Comparison of ENCODE assay signal across 28 cellular contexts in the genomic region with DNA sequence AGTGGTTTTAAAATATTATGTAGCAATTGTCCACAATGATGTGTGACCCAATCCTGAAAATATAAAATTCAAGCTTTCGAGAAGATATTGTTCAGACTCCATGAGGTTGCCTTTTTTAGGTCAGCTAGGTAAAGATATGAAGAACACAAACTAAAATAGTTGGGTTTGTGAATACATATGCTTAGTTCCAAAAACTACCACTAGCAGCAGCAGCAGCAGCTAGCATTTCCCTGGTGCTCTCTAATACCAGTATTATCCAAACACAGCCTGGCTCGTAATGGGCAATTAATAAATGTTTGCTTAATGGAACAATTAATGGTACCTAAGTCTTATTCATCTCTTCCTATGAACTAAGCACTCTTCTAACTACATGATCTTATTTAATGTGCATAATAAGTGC.
DNase-seq lines count a peak whose midpoint lies in the region; ATAC-seq and TF ChIP-seq lines count a peak whose summit lies in the region.
"Had no signal": no experiment of that assay in that cellular context is flagged by ENCODE, and none has a peak within 500 bp of the region (broad histone marks: within the 10 kb centered on the region; RNA-seq: fewer than 3 reads in every experiment).

No MANE protein-coding gene starts in this region.

- H3K27me3 ChIP-seq in kidney epithelial cell (ENCODE audit: control insufficient read depth, insufficient read depth, low read length) (no peaks in the 10 kb centered on the region), right lobe of liver (no peaks in the 10 kb centered on the region)

- H3K4me3 ChIP-seq in kidney epithelial cell (ENCODE audit: low read depth, low read length) = no peak overlapping the region
- H3K4me3 ChIP-seq in right lobe of liver = no peak overlapping the region
- H3K4me3 ChIP-seq: A549, GM12878, GM23338 had no signal

- no peak overlapping the region for H3K27ac ChIP-seq in right lobe of liver
- H3K27ac ChIP-seq: A549, RWPE1 had no signal

- peaks cover 2% of the 10 kb centered on the region for H3K36me3 Mint-ChIP-seq in chondrocyte (ENCODE audit: low read depth)
- H3K36me3 Mint-ChIP-seq in type B pancreatic cell = no peaks in the 10 kb centered on the region
- H3K36me3 Mint-ChIP-seq: CD8-positive, alpha-beta T cell had no signal

- H3K4me3 Mint-ChIP-seq in chondrocyte (ENCODE audit: unreplicated experiment) (no peak overlapping the region), type B pancreatic cell (no peak overlapping the region)
- H3K4me3 Mint-ChIP-seq: CD8-positive, alpha-beta T cell; GM23338 had no signal

- H3K9me3 ChIP-seq in right lobe of liver = no peaks in the 10 kb centered on the region
- H3K9me3 ChIP-seq: A549, Caco-2 had no signal

- 45% methylated on average over 2 of the region's 2 CpGs for WGBS in right lobe of liver (ENCODE audit: insufficient coverage, low coverage, low lambda C conversion rate, missing lambda C conversion rate)

- peaks cover 14% of the 10 kb centered on the region for H3K27me3 Mint-ChIP-seq in chondrocyte (ENCODE audit: low read depth)
- no peaks in the 10 kb centered on the region for H3K27me3 Mint-ChIP-seq in type B pancreatic cell

- ATAC-seq in right lobe of liver = no peak
- ATAC-seq: A549; CD8-positive, alpha-beta T cell; GM12878; GM23338; HepG2 had no signal

- DNase-seq in HT-29 (ENCODE audit: low spot score) (peak; percentile 5), chondrocyte (ENCODE audit: low spot score) (no peak), kidney epithelial cell (ENCODE audit: low read depth) (no peak), type B pancreatic cell (ENCODE audit: extremely low spot score, unreplicated experiment) (no peak), erythroblast (lab: John Stamatoyannopoulos, UW) (no peak), cortex of kidney (lab: John Stamatoyannopoulos, UW) (no peak), right lobe of liver (no peak)
- DNase-seq: C1 segment of cervical spinal cord; Caco-2; CD8-positive, alpha-beta T cell; DMS79; EL; GDM1; HCEC 1CT; Karpas-422; MV-4-11; NCI-H1105; NCI-H1436 treated with DMSO at 0.1 percent for 48 hours; NCI-H1930; NCI-H446; NCI-H524 treated with DMSO at 0.1 percent for 48 hours; NCI-H774; SHP77 had no signal

- H3K27ac Mint-ChIP-seq in chondrocyte (ENCODE audit: unreplicated experiment) = no peak overlapping the region
- no peak overlapping the region for H3K27ac Mint-ChIP-seq in type B pancreatic cell
- H3K27ac Mint-ChIP-seq: CD8-positive, alpha-beta T cell; GM23338 had no signal

- intact Hi-C loops in right lobe of liver (cut with DNase I) = no loop called here

- no peaks in the 10 kb centered on the region for H3K36me3 ChIP-seq in kidney epithelial cell (ENCODE audit: control insufficient read depth, insufficient read depth, low read length)
- no peaks in the 10 kb centered on the region for H3K36me3 ChIP-seq in right lobe of liver

- TF ChIP-seq POLR2A in erythroblast (IDR thresholded peaks at IDR 0.05; ENCODE audit: low read length) (no peak), right lobe of liver (IDR thresholded peaks at IDR 0.05) (no peak)

- H3K4me1 Mint-ChIP-seq in chondrocyte (ENCODE audit: low read depth) = no peaks in the 10 kb centered on the region
- H3K4me1 Mint-ChIP-seq in type B pancreatic cell (ENCODE audit: unreplicated experiment) = no peaks in the 10 kb centered on the region

- H3K9me3 Mint-ChIP-seq in chondrocyte (ENCODE audit: low read depth) (peaks cover 8% of the 10 kb centered on the region), type B pancreatic cell (peaks cover 12% of the 10 kb centered on the region)

- peaks cover 0 to 4% (median 0%) of the 10 kb centered on the region in 4 donors for H3K4me1 ChIP-seq in right lobe of liver
- H3K4me1 ChIP-seq: A549, Caco-2 had no signal

- peak; percentile 43 for TF ChIP-seq CTCF in chondrocyte (IDR thresholded peaks at IDR 0.05)
- TF ChIP-seq CTCF in kidney epithelial cell (IDR thresholded peaks at IDR 0.05; ENCODE audit: insufficient read depth, low read length, poor library complexity, severe bottlenecking) = peak; percentile 1
- TF ChIP-seq CTCF in type B pancreatic cell (conservative IDR thresholded peaks at IDR 0.05) = peak; percentile 41
- TF ChIP-seq CTCF in right lobe of liver (IDR thresholded peaks at IDR 0.05) = no peak

Comparison
In these comparisons a context has a peak if more than half of its experiments do, and no peak if none do; other contexts are left out.
1. CTCF ChIP-seq: peak in chondrocyte (single experiment), kidney epithelial cell (single experiment) and type B pancreatic cell (single experiment); none in right lobe of liver (0 of 4).